33 cellular contexts compared by ENCODE assay signal in genomic region chr3:158680861-158681260, GRCh38. TPM values are rescaled to one million over a fixed set of nuclear protein-coding genes. Genes with fewer than 3 reads are reported as not detected.
"Had no signal": no experiment of that assay in that cellular context is flagged by ENCODE, and none has a peak within 500 bp of the region (broad histone marks: within the 10 kb centered on the region; RNA-seq: fewer than 3 reads in every experiment).

No MANE protein-coding gene starts in this region.

- DNase-seq: naive thymus-derived CD8-positive, alpha-beta T cell; occipital lobe; ovary; posterior cingulate gyrus; psoas muscle; right cardiac atrium; right lobe of liver; sigmoid colon; spleen; stimulated activated CD4-positive, alpha-beta T cell treated with anti-CD3 and anti-CD28 coated beads, Interleukin-12 subunit alpha, Interleukin-12 subunit beta, amount 100 ng/mL, for 4 hours; stimulated activated CD4-positive, alpha-beta T cell treated with anti-CD3 and anti-CD28 coated beads, Interleukin-1b, Interleukin-23, amount 100 ng/mL, for 48 hours; stimulated activated CD4-positive, alpha-beta T cell treated with anti-CD3 and anti-CD28 coated beads, Interleukin-4, amount 100 ng/mL, for 1 hour; stimulated activated CD4-positive, alpha-beta T cell treated with anti-CD3 and anti-CD28 coated beads, Interleukin-4, amount 100 ng/mL, for 4 hours; stimulated activated CD8-positive, alpha-beta memory T cell treated with anti-CD3 and anti-CD28 coated beads, Interleukin-4, amount 100 ng/mL, for 48 hours; stimulated activated naive CD4-positive, alpha-beta T cell; stimulated activated naive CD8-positive, alpha-beta T cell treated with anti-CD3 and anti-CD28 coated beads, Interleukin-15, amount 100 ng/mL, for 72 hours; stimulated activated naive CD8-positive, alpha-beta T cell treated with anti-CD3 and anti-CD28 coated beads, Interleukin-15, Interleukin-2, amounts not matched to agents 100 U/mL and 50 U/mL, for 24 hours; substantia nigra; testis; tibial artery; transverse colon; upper lobe of right lung; uterus had no signal

- H2AFZ ChIP-seq: neural progenitor cell, parathyroid adenoma had no signal

- H3K79me2 ChIP-seq: parathyroid adenoma had no signal

- H3K4me3 ChIP-seq: neural progenitor cell, ovary, psoas muscle, right lobe of liver, sigmoid colon, skin epidermis, smooth muscle cell, spleen, suprapubic skin, testis, tibial artery, transverse colon, upper lobe of right lung, uterus had no signal

- ATAC-seq: naive thymus-derived CD8-positive, alpha-beta T cell; psoas muscle; right cardiac atrium; right lobe of liver; stimulated activated memory B cell treated with anti-CD40 and anti-IgM and Interleukin-4, amounts not matched to agents 10 μg/mL and 1 μg/mL and 100 μg/mL, for 72 hours; stimulated activated naive CD8-positive, alpha-beta T cell treated with anti-CD3 and anti-CD28 coated beads, Interleukin-15, amount 100 ng/mL, for 72 hours; stimulated activated naive CD8-positive, alpha-beta T cell treated with anti-CD3 and anti-CD28 coated beads, Interleukin-15, Interleukin-2, amounts not matched to agents 100 U/mL and 50 U/mL, for 24 hours; upper lobe of right lung had no signal

- H3K9ac ChIP-seq: neural progenitor cell, parathyroid adenoma had no signal

- H3K27ac Mint-ChIP-seq: naive thymus-derived CD8-positive, alpha-beta T cell; nephron; neural progenitor cell; progenitor cell of endocrine pancreas; stimulated activated memory B cell treated with anti-CD40 and anti-IgM and Interleukin-4, amounts not matched to agents 10 μg/mL and 1 μg/mL and 100 μg/mL, for 72 hours; stimulated activated naive CD8-positive, alpha-beta T cell treated with anti-CD3 and anti-CD28 coated beads, Interleukin-15, amount 100 ng/mL, for 72 hours; type B pancreatic cell had no signal

- H3K9me3 Mint-ChIP-seq: naive thymus-derived CD8-positive, alpha-beta T cell; nephron; neural progenitor cell; stimulated activated memory B cell treated with anti-CD40 and anti-IgM and Interleukin-4, amounts not matched to agents 10 μg/mL and 1 μg/mL and 100 μg/mL, for 72 hours; stimulated activated naive CD8-positive, alpha-beta T cell treated with anti-CD3 and anti-CD28 coated beads, Interleukin-15, amount 100 ng/mL, for 72 hours; type B pancreatic cell had no signal

- H3K4me1 Mint-ChIP-seq: nephron; neural progenitor cell; stimulated activated memory B cell treated with anti-CD40 and anti-IgM and Interleukin-4, amounts not matched to agents 10 μg/mL and 1 μg/mL and 100 μg/mL, for 72 hours; stimulated activated naive CD8-positive, alpha-beta T cell treated with anti-CD3 and anti-CD28 coated beads, Interleukin-15, amount 100 ng/mL, for 72 hours had no signal

- H3K36me3 Mint-ChIP-seq: neural progenitor cell, type B pancreatic cell had no signal

- H3K36me3 ChIP-seq: neural progenitor cell, ovary, uterus had no signal

- H3K4me3 Mint-ChIP-seq: naive thymus-derived CD8-positive, alpha-beta T cell; nephron; neural progenitor cell; stimulated activated memory B cell treated with anti-CD40 and anti-IgM and Interleukin-4, amounts not matched to agents 10 μg/mL and 1 μg/mL and 100 μg/mL, for 72 hours; stimulated activated naive CD8-positive, alpha-beta T cell treated with anti-CD3 and anti-CD28 coated beads, Interleukin-15, amount 100 ng/mL, for 72 hours; type B pancreatic cell had no signal

- H3K27ac ChIP-seq: neural progenitor cell, ovary, parathyroid adenoma, psoas muscle, right lobe of liver, sigmoid colon, skin epidermis, spleen, suprapubic skin, testis, tibial artery, transverse colon, upper lobe of right lung, uterus had no signal

- H3K4me1 ChIP-seq: neural progenitor cell, parathyroid adenoma, psoas muscle, sigmoid colon, spleen, suprapubic skin, testis, tibial artery, transverse colon, upper lobe of right lung, uterus had no signal

- H3K9me3 ChIP-seq: ovary, psoas muscle, right lobe of liver, sigmoid colon, spleen, suprapubic skin, testis, tibial artery, transverse colon, upper lobe of right lung, uterus had no signal

- H3K4me2 ChIP-seq: neural progenitor cell, smooth muscle cell had no signal

- H3K27me3 ChIP-seq: neural progenitor cell, ovary, right lobe of liver, sigmoid colon, spleen, suprapubic skin, testis, tibial artery, transverse colon, upper lobe of right lung, uterus had no signal

- H3K27me3 Mint-ChIP-seq: naive thymus-derived CD8-positive, alpha-beta T cell; progenitor cell of endocrine pancreas; stimulated activated memory B cell treated with anti-CD40 and anti-IgM and Interleukin-4, amounts not matched to agents 10 μg/mL and 1 μg/mL and 100 μg/mL, for 72 hours; stimulated activated naive CD8-positive, alpha-beta T cell treated with anti-CD3 and anti-CD28 coated beads, Interleukin-15, amount 100 ng/mL, for 72 hours; type B pancreatic cell had no signal

RNA-seq across cellular contexts. Expression of gene RARRES1, which starts 51.4 kb away (rescaled TPM):
- total RNA-seq: naive thymus-derived CD8-positive, alpha-beta T cell had no signal
- polyA plus RNA-seq: naive thymus-derived CD8-positive, alpha-beta T cell; neural cell had no signal
